Comparison of ENCODE assay signal across 8 cellular contexts in genomic region chr6:15628499-15629131, GRCh38. TPM values are rescaled to one million over a fixed set of nuclear protein-coding genes. Genes with fewer than 3 reads are reported as not detected.
DNase-seq lines count a peak whose midpoint lies in the region; ATAC-seq and TF ChIP-seq lines count a peak whose summit lies in the region.

No MANE protein-coding gene starts in this region.

- H3K36me3 ChIP-seq in esophagus squamous epithelium: peaks cover 0 to 24% (median 0%) of the 10 kb centered on the region in 3 donors

- no peak overlapping the region for H3K4me3 Mint-ChIP-seq in T-helper 17 cell
- peak overlapping the region; percentile 23 for H3K4me3 Mint-ChIP-seq in central memory CD8-positive, alpha-beta T cell
- no peak overlapping the region for H3K4me3 Mint-ChIP-seq in glutamatergic neuron (ENCODE audit: unreplicated experiment)

- peak overlapping the region; percentile 49 for H3K27ac Mint-ChIP-seq in T-helper 17 cell
- H3K27ac Mint-ChIP-seq in central memory CD8-positive, alpha-beta T cell (ENCODE audit: low read depth): peak overlapping the region; percentile 62
- no peak overlapping the region for H3K27ac Mint-ChIP-seq in glutamatergic neuron (ENCODE audit: unreplicated experiment)

- H3K36me3 Mint-ChIP-seq in T-helper 17 cell (ENCODE audit: low read depth) (no peaks in the 10 kb centered on the region), glutamatergic neuron (ENCODE audit: unreplicated experiment) (no peaks in the 10 kb centered on the region)
- H3K36me3 Mint-ChIP-seq in central memory CD8-positive, alpha-beta T cell (ENCODE audit: insufficient read depth): no peaks in the 10 kb centered on the region

- H3K27me3 ChIP-seq in esophagus squamous epithelium: no peaks in the 10 kb centered on the region

- intact Hi-C loops in esophagus squamous epithelium (cut with DNase I): no loop called here

- TF ChIP-seq CTCF in GM10248 (IDR thresholded peaks at IDR 0.05; ENCODE audit: control extremely low read depth, extremely low read depth, low read depth, missing control alignments): no peak
- no peak for TF ChIP-seq CTCF in glutamatergic neuron (IDR thresholded peaks at IDR 0.05; ENCODE audit: partially characterized antibody, unreplicated experiment)
- TF ChIP-seq CTCF in esophagus squamous epithelium (IDR thresholded peaks at IDR 0.05): no peak

- POLR2A ChIA-PET in GM10248 (lab: Yijun Ruan, JAX): no interaction called here

- H3K9me3 ChIP-seq in T-helper 17 cell (ENCODE audit: control insufficient read depth, low read length, poor library complexity, severe bottlenecking) (no peaks in the 10 kb centered on the region), esophagus squamous epithelium (no peaks in the 10 kb centered on the region)

- WGBS in esophagus squamous epithelium, 2 donors: 34 to 42% methylated on average over 6 to 7 of the region's 7 CpGs

- peak; percentile 42 for ATAC-seq in T-helper 17 cell
- ATAC-seq in central memory CD8-positive, alpha-beta T cell (replicated peaks; ENCODE audit: extremely low read depth, poor library complexity, severe bottlenecking): peak; percentile 72

- no peaks in the 10 kb centered on the region for H3K9me3 Mint-ChIP-seq in central memory CD8-positive, alpha-beta T cell
- H3K9me3 Mint-ChIP-seq in glutamatergic neuron (ENCODE audit: unreplicated experiment): no peaks in the 10 kb centered on the region

- no peak for TF ChIP-seq POLR2A in esophagus squamous epithelium (IDR thresholded peaks at IDR 0.05)

- H3K4me3 ChIP-seq in esophagus squamous epithelium: no peak overlapping the region

- H3K27ac ChIP-seq in esophagus squamous epithelium: peak overlapping the region in 2 of 4 donors; percentile 17 to 47

- DNase-seq in GM10248 (ENCODE audit: extremely low spot score) (peak; percentile 21), T-helper 17 cell (no peak), glutamatergic neuron (no peak), esophagus squamous epithelium (lab: John Stamatoyannopoulos, UW) (no peak), NAMALWA (ENCODE audit: low spot score) (no peak), NOMO-1 treated with DMSO at 0.1 percent for 48 hours (lab: John Stamatoyannopoulos, UW; ENCODE audit: unreplicated experiment) (no peak)
- no peak for DNase-seq in central memory CD8-positive, alpha-beta T cell (ENCODE audit: low spot score in 2 of 2)
- peak; percentile 20 to 51 for DNase-seq in stimulated activated CD4-positive, alpha-beta T cell treated with anti-CD3 and anti-CD28 coated beads, Interleukin-4, amount 100 ng/mL, for 4 hours

- peaks cover 3 to 30% (median 3%) of the 10 kb centered on the region in 3 donors for H3K4me1 ChIP-seq in esophagus squamous epithelium

- H3K27me3 Mint-ChIP-seq in T-helper 17 cell (no peaks in the 10 kb centered on the region), glutamatergic neuron (ENCODE audit: unreplicated experiment) (peaks cover 3% of the 10 kb centered on the region)
- no peaks in the 10 kb centered on the region for H3K27me3 Mint-ChIP-seq in central memory CD8-positive, alpha-beta T cell

- CTCF ChIA-PET in GM10248 (lab: Yijun Ruan, JAX): interaction anchor here (1.2 to 1.5 kb wide), 2 partner anchors 10 to 13 kb away, joined by 3 to 6 read pairs; no protein-coding TSS in a partner anchor

- H3K4me1 Mint-ChIP-seq in T-helper 17 cell (peaks cover 16% of the 10 kb centered on the region), glutamatergic neuron (ENCODE audit: low read depth, unreplicated experiment) (peaks cover 19% of the 10 kb centered on the region)
- H3K4me1 Mint-ChIP-seq in central memory CD8-positive, alpha-beta T cell: peaks cover 44% of the 10 kb centered on the region

RNA-seq across cellular contexts. Expression of gene DTNBP1, which starts 34.2 kb away (rescaled TPM):
- total RNA-seq in T-helper 17 cell (10 to 100 TPM; 16.1 to 18.4 TPM), glutamatergic neuron (ENCODE audit: unreplicated experiment) (13.2 TPM), esophagus squamous epithelium (10 to 100 TPM in 1 of 4 donors, 1 to 10 TPM in 3; 5.2 to 14.7 (median 7.5) TPM)

Comparison
In these comparisons a context has a peak if more than half of its experiments do, and no peak if none do; other contexts are left out.
1. DNase-seq: peak in GM10248 (single experiment) and stimulated activated CD4-positive, alpha-beta T cell treated with anti-CD3 and anti-CD28 coated beads, Interleukin-4, amount 100 ng/mL, for 4 hours (2 of 2); none in T-helper 17 cell (0 of 3), central memory CD8-positive, alpha-beta T cell (0 of 2), glutamatergic neuron (single experiment), esophagus squamous epithelium (single experiment), NAMALWA (single experiment) and NOMO-1 treated with DMSO at 0.1 percent for 48 hours (single experiment).